In the genomic region with DNA sequence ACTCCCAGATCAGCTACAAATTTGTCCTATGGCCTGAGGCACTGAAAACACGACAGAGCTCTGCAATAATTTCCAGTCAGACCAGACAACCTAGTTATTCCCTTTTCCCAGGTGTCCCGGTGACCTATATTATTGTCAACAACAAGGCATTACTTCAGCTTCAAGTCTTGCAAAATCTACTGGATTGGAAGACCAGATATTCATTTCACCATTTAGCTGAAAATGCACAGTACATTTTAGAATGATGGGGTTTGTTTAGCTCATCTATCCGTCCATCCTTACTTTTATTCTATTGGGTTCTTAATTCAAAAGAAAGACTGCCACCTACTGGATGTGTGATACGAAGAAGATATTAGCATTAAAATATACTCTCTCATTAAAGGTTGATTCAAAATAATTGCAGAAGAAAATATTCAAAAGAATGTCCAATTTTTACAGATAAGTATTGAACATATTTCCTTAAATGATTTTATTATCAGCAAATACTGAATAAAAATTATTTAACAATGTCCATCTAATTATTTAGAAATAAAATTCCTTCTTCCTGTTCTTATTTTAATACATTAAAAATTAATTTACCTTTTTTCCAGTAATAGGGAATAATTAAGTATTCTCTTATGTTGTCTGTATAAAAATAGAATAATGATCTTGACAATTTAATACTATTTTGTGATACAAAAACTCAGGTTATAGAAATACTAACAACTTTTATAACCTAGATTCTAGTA, we compare ENCODE assay signal across 8 cellular contexts.
DNase-seq lines count a peak whose midpoint lies in the region; ATAC-seq and TF ChIP-seq lines count a peak whose summit lies in the region.

No MANE protein-coding gene starts in this region.

- no peaks in the 10 kb centered on the region for H3K4me1 ChIP-seq in heart right ventricle

- peak in 8 of 9 donors; percentile 25 to 67 (median 58) for TF ChIP-seq CTCF in heart right ventricle (IDR thresholded peaks at IDR 0.05)
- peak; percentile 76 for TF ChIP-seq CTCF in endothelial cell (IDR thresholded peaks at IDR 0.05; ENCODE audit: unreplicated experiment)

- H3K27me3 ChIP-seq in heart right ventricle = peaks cover 0 to 3% (median 0%) of the 10 kb centered on the region in 7 donors

- DNase-seq in heart right ventricle (no peak), Right ventricle myocardium superior (no peak), NCI-H82 treated with DMSO at 0.1 percent for 48 hours (lab: John Stamatoyannopoulos, UW; ENCODE audit: unreplicated experiment) (peak; percentile 5), endothelial cell (ENCODE audit: low spot score) (no peak), renal cortical epithelial cell (ENCODE audit: low read depth) (peak; percentile 57)
- DNase-seq in stimulated activated CD4-positive, alpha-beta T cell treated with anti-CD3 and anti-CD28 coated beads, Interleukin-2, amount 100 ng/mL, for 24 hours = no peak
- DNase-seq in activated T-cell treated with anti-CD3 and anti-CD28 coated beads, Interleukin-2, amount 50 U/mL, for 72 hours = no peak

- H3K9me3 ChIP-seq in heart right ventricle = no peaks in the 10 kb centered on the region

- no peaks in the 10 kb centered on the region for H3K36me3 ChIP-seq in heart right ventricle

- H3K36me3 Mint-ChIP-seq in endothelial cell (ENCODE audit: low read depth, unreplicated experiment) = no peaks in the 10 kb centered on the region
- no peaks in the 10 kb centered on the region for H3K36me3 Mint-ChIP-seq in activated T-cell treated with anti-CD3 and anti-CD28 coated beads, Interleukin-2, amount 50 U/mL, for 72 hours (ENCODE audit: insufficient read depth in 2 of 2)

- no peak for ATAC-seq in heart right ventricle
- ATAC-seq in Right ventricle myocardium superior (ENCODE audit: poor library complexity) = no peak
- ATAC-seq in GM21526 (IDR thresholded peaks at IDR 0.05; ENCODE audit: low FRiP score, unreplicated experiment) = no peak
- no peak for ATAC-seq in activated T-cell treated with anti-CD3 and anti-CD28 coated beads, Interleukin-2, amount 50 U/mL, for 72 hours (replicated peaks in 1 of 2)

- H3K27ac Mint-ChIP-seq in endothelial cell (ENCODE audit: unreplicated experiment) = no peak overlapping the region
- H3K27ac Mint-ChIP-seq in activated T-cell treated with anti-CD3 and anti-CD28 coated beads, Interleukin-2, amount 50 U/mL, for 72 hours = no peak overlapping the region

- no peaks in the 10 kb centered on the region for H3K9me3 Mint-ChIP-seq in endothelial cell (ENCODE audit: unreplicated experiment)
- H3K9me3 Mint-ChIP-seq in activated T-cell treated with anti-CD3 and anti-CD28 coated beads, Interleukin-2, amount 50 U/mL, for 72 hours = no peaks in the 10 kb centered on the region

- no peak overlapping the region for H3K4me3 Mint-ChIP-seq in endothelial cell (ENCODE audit: unreplicated experiment)
- no peak overlapping the region for H3K4me3 Mint-ChIP-seq in activated T-cell treated with anti-CD3 and anti-CD28 coated beads, Interleukin-2, amount 50 U/mL, for 72 hours

- H3K27me3 Mint-ChIP-seq in endothelial cell (ENCODE audit: unreplicated experiment) = no peaks in the 10 kb centered on the region
- H3K27me3 Mint-ChIP-seq in activated T-cell treated with anti-CD3 and anti-CD28 coated beads, Interleukin-2, amount 50 U/mL, for 72 hours (ENCODE audit: low read depth) = no peaks in the 10 kb centered on the region

- intact Hi-C loops in heart right ventricle (cut with DNase I) = loop anchor here in 2 of 10 donors (5.0 kb wide), 2 partner anchors 813 to 1183 kb away; no protein-coding TSS in a partner anchor
- intact Hi-C loops in Right ventricle myocardium superior (cut with DNase I) = no loop called here

- H3K4me3 ChIP-seq in heart right ventricle = no peak overlapping the region

- peaks cover 20% of the 10 kb centered on the region for H3K4me1 Mint-ChIP-seq in endothelial cell (ENCODE audit: unreplicated experiment)
- no peaks in the 10 kb centered on the region for H3K4me1 Mint-ChIP-seq in activated T-cell treated with anti-CD3 and anti-CD28 coated beads, Interleukin-2, amount 50 U/mL, for 72 hours (ENCODE audit: low read depth)

- 30 to 36% methylated on average over 4 of the region's 4 CpGs for WGBS in heart right ventricle, 2 donors

- no peak overlapping the region for H3K27ac ChIP-seq in heart right ventricle

Comparison
In these comparisons a context has a peak if more than half of its experiments do, and no peak if none do; other contexts are left out.
1. DNase-seq: peak in NCI-H82 treated with DMSO at 0.1 percent for 48 hours (single experiment) and renal cortical epithelial cell (single experiment); none in heart right ventricle (0 of 2), Right ventricle myocardium superior (single experiment), endothelial cell (single experiment), stimulated activated CD4-positive, alpha-beta T cell treated with anti-CD3 and anti-CD28 coated beads, Interleukin-2, amount 100 ng/mL, for 24 hours (0 of 2) and activated T-cell treated with anti-CD3 and anti-CD28 coated beads, Interleukin-2, amount 50 U/mL, for 72 hours (0 of 2).